In genomic region chr1:70220517-70221240, GRCh38 we compare ENCODE assay signal across 1 cellular context.
TF ChIP-seq lines count a peak whose summit lies in the region.

No MANE protein-coding gene starts in this region.

TF ChIP-seq in K562, 482 proteins besides CTCF, POLR2A, EP300 and RAD21 (continued from another document):
- 0 out of 4 replicates have a peak, but pooled peaks of 1 of the 2 experiments have one; percentile 21 for TF ChIP-seq UBTF (IDR thresholded peaks at IDR 0.05; ENCODE audit: borderline replicate concordance in 1 of 2, low read depth in 2 of 2, low read length in 2 of 2)
TF ChIP-seq in K562: peak in this region for 22.
